ENCODE assay signal across 23 cellular contexts in the genomic region with DNA sequence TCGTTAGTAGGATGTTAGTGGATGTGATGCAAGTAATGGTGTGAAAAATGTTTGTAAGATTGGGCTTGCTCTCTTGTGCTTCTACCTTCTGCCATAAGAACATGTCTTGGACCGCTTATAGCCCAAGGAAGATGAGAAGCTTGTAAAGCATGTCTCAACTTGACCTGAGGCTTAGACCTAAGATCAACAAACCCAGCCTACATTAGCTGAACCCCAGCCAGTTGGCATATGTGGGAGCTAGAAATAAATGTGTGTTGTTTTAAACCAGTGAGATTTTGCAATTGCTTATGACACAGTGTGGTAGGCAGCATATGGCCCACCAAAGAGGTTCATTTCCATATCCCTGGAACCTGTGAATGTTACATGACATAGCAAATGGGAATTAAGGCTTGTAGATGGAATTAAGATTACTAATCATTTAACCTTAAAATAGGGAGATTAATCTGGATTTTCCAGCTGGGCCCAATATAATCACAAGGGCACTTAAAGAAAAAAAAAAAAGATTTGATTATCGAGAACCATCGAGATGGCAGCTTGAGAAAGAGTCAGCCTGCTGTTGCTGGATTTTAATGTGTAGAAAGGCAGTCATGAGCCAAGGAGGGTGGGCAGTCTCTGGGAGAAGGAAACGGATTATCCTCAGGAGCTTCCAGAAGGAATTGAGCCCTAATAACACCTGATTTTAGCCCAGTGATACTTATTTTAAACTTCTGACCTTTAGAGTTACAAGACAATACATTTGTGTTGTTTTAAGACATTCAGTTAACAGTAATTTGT. TPM values are rescaled to one million over a fixed set of nuclear protein-coding genes. Genes with fewer than 3 reads are reported as not detected.
DNase-seq lines count a peak whose midpoint lies in the region; ATAC-seq and TF ChIP-seq lines count a peak whose summit lies in the region.
"Had no signal": no experiment of that assay in that cellular context is flagged by ENCODE, and none has a peak within 500 bp of the region (broad histone marks: within the 10 kb centered on the region; RNA-seq: fewer than 3 reads in every experiment).

No MANE protein-coding gene starts in this region.

- no peaks in the 10 kb centered on the region for H3K79me2 ChIP-seq in neural progenitor cell (ENCODE audit: low read depth)
- H3K79me2 ChIP-seq: hepatocyte had no signal

- H3K27me3 Mint-ChIP-seq in neural progenitor cell (ENCODE audit: insufficient read depth, low read depth), result no peaks in the 10 kb centered on the region
- H3K27me3 Mint-ChIP-seq: activated naive CD4-positive, alpha-beta T cell treated with anti-CD3 and anti-CD28 coated beads, Interleukin-2, amount 50 U/mL, for 24 hours; effector memory CD8-positive, alpha-beta T cell had no signal

- H3K4ac ChIP-seq in IMR-90 (ENCODE audit: low read depth, low read length) (no peak overlapping the region), neuronal stem cell (ENCODE audit: low read length) (no peak overlapping the region)

- H3K27ac ChIP-seq in IMR-90 (ENCODE audit: insufficient read depth, low read length) (no peak overlapping the region), SK-N-MC (peak overlapping the region; percentile 70), neural progenitor cell (no peak overlapping the region), neuronal stem cell (replicated peaks; ENCODE audit: low read length) (no peak overlapping the region), stomach (no peak overlapping the region)
- H3K27ac ChIP-seq: hepatocyte, lower lobe of right lung, neutrophil, vagina had no signal

- H3K27ac Mint-ChIP-seq in neural progenitor cell, result no peak overlapping the region
- H3K27ac Mint-ChIP-seq: activated naive CD4-positive, alpha-beta T cell treated with anti-CD3 and anti-CD28 coated beads, Interleukin-2, amount 50 U/mL, for 24 hours; effector memory CD8-positive, alpha-beta T cell had no signal

- H2AK9ac ChIP-seq in IMR-90 (replicated peaks; ENCODE audit: low read depth, low read length, poor library complexity), result no peak overlapping the region

- H3K4me3 ChIP-seq in AG10803 (ENCODE audit: low read length) (no peak overlapping the region), IMR-90 (ENCODE audit: insufficient read depth, low read depth, low read length) (no peak overlapping the region), SK-N-MC (no peak overlapping the region), neural progenitor cell (no peak overlapping the region), neuronal stem cell (ENCODE audit: low read length in 2 of 2) (no peak overlapping the region), stomach (no peak overlapping the region)
- H3K4me3 ChIP-seq: hepatocyte, lower lobe of right lung, vagina had no signal

- no peaks in the 10 kb centered on the region for H3K36me3 Mint-ChIP-seq in neural progenitor cell
- H3K36me3 Mint-ChIP-seq: activated naive CD4-positive, alpha-beta T cell treated with anti-CD3 and anti-CD28 coated beads, Interleukin-2, amount 50 U/mL, for 24 hours had no signal

- H2BK120ac ChIP-seq in IMR-90 (ENCODE audit: low read depth, low read length) (no peak overlapping the region), neuronal stem cell (ENCODE audit: low read depth, low read length) (no peak overlapping the region)

- no TSS peak for BruUV-seq in IMR-90 (replicated peaks; lab: Mats Ljungman, UMichigan)

- H3K56ac ChIP-seq in IMR-90 (ENCODE audit: extremely low read depth, insufficient read depth, low read length), result no peak overlapping the region

- TF ChIP-seq POLR2A in IMR-90 (IDR thresholded peaks at IDR 0.05; ENCODE audit: low read depth, low read length) (no peak), stomach (IDR thresholded peaks at IDR 0.05) (no peak)

- dilution Hi-C loops in IMR-90 (cut with HindIII; ENCODE audit: low sequenced_read_pairs, unreplicated experiment), result no loop called here

- peak overlapping the region; percentile 5 for H2BK5ac ChIP-seq in IMR-90 (ENCODE audit: low read depth, low read length, poor library complexity, severe bottlenecking)
- no peak overlapping the region for H2BK5ac ChIP-seq in neuronal stem cell (ENCODE audit: low read length)

- no peak overlapping the region for H4K91ac ChIP-seq in IMR-90 (ENCODE audit: insufficient read depth, low read depth, low read length)
- no peak overlapping the region for H4K91ac ChIP-seq in neuronal stem cell (ENCODE audit: low read depth, low read length, poor library complexity)

- H3K9me1 ChIP-seq in IMR-90 (ENCODE audit: insufficient read depth, low read length), result no peaks in the 10 kb centered on the region

- no peaks in the 10 kb centered on the region; the same call in 1 of the 2 replicates for H3K4me1 ChIP-seq in IMR-90 (ENCODE audit: control insufficient read depth, insufficient read depth, low read length)
- no peaks in the 10 kb centered on the region for H3K4me1 ChIP-seq in neural progenitor cell
- H3K4me1 ChIP-seq in neuronal stem cell (ENCODE audit: control insufficient read depth in 2 of 2, insufficient read depth in 1 of 2, low read depth in 1 of 2, low read length in 2 of 2), result no peaks in the 10 kb centered on the region
- H3K4me1 ChIP-seq in stomach, result no peaks in the 10 kb centered on the region
- H3K4me1 ChIP-seq: BE2C, lower lobe of right lung, vagina had no signal

- H3K4me2 ChIP-seq in IMR-90 (ENCODE audit: low read depth, low read length) (no peak overlapping the region), neural progenitor cell (no peak overlapping the region), neuronal stem cell (ENCODE audit: insufficient read depth, low read length, poor library complexity, severe bottlenecking) (no peak overlapping the region)
- H3K4me2 ChIP-seq: hepatocyte had no signal

- ATAC-seq in IMR-90 (ENCODE audit: low read depth), result peak; percentile 59
- ATAC-seq in GM21390 (IDR thresholded peaks at IDR 0.05; ENCODE audit: unreplicated experiment), result no peak
- ATAC-seq: effector memory CD8-positive, alpha-beta T cell; HCT116; lower lobe of right lung had no signal

- no peak overlapping the region for H4K5ac ChIP-seq in IMR-90 (ENCODE audit: low read depth, low read length)

- TF ChIP-seq EP300 in stomach (IDR thresholded peaks at IDR 0.05), result no peak

- H2BK15ac ChIP-seq in IMR-90 (ENCODE audit: low read depth, low read length) (no peak overlapping the region), neuronal stem cell (ENCODE audit: low read length) (no peak overlapping the region)

- H4K20me1 ChIP-seq in IMR-90 (ENCODE audit: insufficient read depth, low read length), result no peaks in the 10 kb centered on the region
- no peaks in the 10 kb centered on the region for H4K20me1 ChIP-seq in neural progenitor cell (ENCODE audit: low read depth)

- DNase-seq in AG10803 (ENCODE audit: low read depth), result peak; percentile 15
- DNase-seq in IMR-90, result peak; percentile 49
- no peak for DNase-seq in SK-N-MC (ENCODE audit: low read depth, low spot score)
- DNase-seq in fibroblast of gingiva (ENCODE audit: low read depth), result peak; percentile 70
- DNase-seq in neural progenitor cell (ENCODE audit: low spot score), result no peak
- no peak for DNase-seq in neuronal stem cell (ENCODE audit: low spot score)
- no peak for DNase-seq in stomach
- DNase-seq: 8988T; activated CD8-positive, alpha-beta memory T cell treated with anti-CD3 and anti-CD28 coated beads for 24 hours; activated T-cell treated with anti-CD3 and anti-CD28 coated beads, Interleukin-2, amount 50 U/mL, for 48 hours; BE2C; COR-L47; effector memory CD8-positive, alpha-beta T cell; foreskin melanocyte; lower lobe of right lung; NCI-H187 treated with DMSO at 0.1 percent for 48 hours; retina had no signal

- H3K79me1 ChIP-seq in IMR-90 (ENCODE audit: low read depth in 1 of 2, low read length in 2 of 2) (no peaks in the 10 kb centered on the region), neuronal stem cell (ENCODE audit: low read depth, low read length) (no peaks in the 10 kb centered on the region)

- H3K18ac ChIP-seq in IMR-90 (ENCODE audit: low read depth, low read length) (no peak overlapping the region; the same call in 1 of the 2 replicates), neuronal stem cell (ENCODE audit: low read length) (no peak overlapping the region)

- H3K9ac ChIP-seq in IMR-90 (ENCODE audit: low read depth, low read length) (no peak overlapping the region), SK-N-MC (ENCODE audit: insufficient read length) (no peak overlapping the region), neural progenitor cell (no peak overlapping the region), neuronal stem cell (ENCODE audit: low read depth, low read length, poor library complexity) (no peak overlapping the region)

- H3K9me3 ChIP-seq in IMR-90 (ENCODE audit: control insufficient read depth, insufficient read depth, low read length), result no peaks in the 10 kb centered on the region
- H3K9me3 ChIP-seq in SK-N-MC (ENCODE audit: low read depth, low read length), result no peaks in the 10 kb centered on the region; the same call in 1 of the 2 replicates
- no peaks in the 10 kb centered on the region for H3K9me3 ChIP-seq in neural progenitor cell (ENCODE audit: low read depth)
- no peaks in the 10 kb centered on the region for H3K9me3 ChIP-seq in neuronal stem cell (replicated peaks in 1 of 2; ENCODE audit: control insufficient read depth in 2 of 2, insufficient read depth in 1 of 2, low read depth in 1 of 2, low read length in 2 of 2)
- peaks cover 0 to 4% (median 1%) of the 10 kb centered on the region in 4 donors for H3K9me3 ChIP-seq in stomach
- H3K9me3 ChIP-seq: BE2C, lower lobe of right lung, neutrophil, vagina had no signal

- no peak overlapping the region for H2BK12ac ChIP-seq in neuronal stem cell (ENCODE audit: low read length)

- in situ Hi-C loops in IMR-90 (cut with MboI; ENCODE audit: low sequenced_read_pairs), result no loop called here

- CTCF ChIA-PET in IMR-90 (lab: Yijun Ruan, JAX), result no interaction called here

- H2AK5ac ChIP-seq in IMR-90 (ENCODE audit: low read depth, low read length), result no peak overlapping the region
- H2AK5ac ChIP-seq in neuronal stem cell (ENCODE audit: low read depth, low read length), result no peak overlapping the region

- H3K4me1 Mint-ChIP-seq in neural progenitor cell, result no peaks in the 10 kb centered on the region
- H3K4me1 Mint-ChIP-seq: activated naive CD4-positive, alpha-beta T cell treated with anti-CD3 and anti-CD28 coated beads, Interleukin-2, amount 50 U/mL, for 24 hours had no signal

- POLR2A ChIA-PET in IMR-90 (lab: Charles Lee; ENCODE audit: unreplicated experiment), result interaction anchor here (0.6 kb wide), 1 partner anchor 241 kb away, joined by 3 read pairs; no protein-coding TSS in a partner anchor

- no peak overlapping the region for H3K4me3 Mint-ChIP-seq in neural progenitor cell
- H3K4me3 Mint-ChIP-seq: activated naive CD4-positive, alpha-beta T cell treated with anti-CD3 and anti-CD28 coated beads, Interleukin-2, amount 50 U/mL, for 24 hours; effector memory CD8-positive, alpha-beta T cell had no signal

- intact Hi-C loops in IMR-90 (cut with micrococcal nuclease) (no loop called here), stomach (cut with DNase I; ENCODE audit: low total_unique reads) (no loop called here)

- H4K8ac ChIP-seq in IMR-90 (ENCODE audit: low read depth in 2 of 2, low read length in 2 of 2) (0 out of 4 replicates have a peak overlapping the region, but pooled peaks of 1 of the 2 experiments have one; percentile 42), neuronal stem cell (ENCODE audit: low read depth, low read length) (no peak overlapping the region)

- no peak overlapping the region for H3K23ac ChIP-seq in IMR-90 (ENCODE audit: low read depth, low read length)
- no peak overlapping the region for H3K23ac ChIP-seq in neuronal stem cell (ENCODE audit: low read depth, low read length, poor library complexity)

- no peaks in the 10 kb centered on the region for H3K9me3 Mint-ChIP-seq in neural progenitor cell
- H3K9me3 Mint-ChIP-seq: activated naive CD4-positive, alpha-beta T cell treated with anti-CD3 and anti-CD28 coated beads, Interleukin-2, amount 50 U/mL, for 24 hours had no signal

- no peak for TF ChIP-seq CTCF in AG10803 (conservative IDR thresholded peaks at IDR 0.05; ENCODE audit: low read length)
- no peak for TF ChIP-seq CTCF in IMR-90 (conservative IDR thresholded peaks at IDR 0.05; ENCODE audit: low read depth, low read length)
- TF ChIP-seq CTCF in neural progenitor cell (IDR thresholded peaks at IDR 0.05), result no peak
- TF ChIP-seq CTCF in stomach (IDR thresholded peaks at IDR 0.05), result no peak

- H3K36me3 ChIP-seq in IMR-90 (ENCODE audit: control insufficient read depth, insufficient read depth, low read length), result no peaks in the 10 kb centered on the region
- H3K36me3 ChIP-seq in SK-N-MC (ENCODE audit: insufficient read depth, low read length), result no peaks in the 10 kb centered on the region
- H3K36me3 ChIP-seq in neural progenitor cell, result no peaks in the 10 kb centered on the region
- H3K36me3 ChIP-seq in neuronal stem cell (replicated peaks in 1 of 2; ENCODE audit: control insufficient read depth in 2 of 2, insufficient read depth in 2 of 2, low read length in 2 of 2), result no peaks in the 10 kb centered on the region
- H3K36me3 ChIP-seq in stomach, result no peaks in the 10 kb centered on the region
- H3K36me3 ChIP-seq: BE2C, lower lobe of right lung, neutrophil, vagina had no signal

- no peak overlapping the region for H2BK20ac ChIP-seq in IMR-90 (ENCODE audit: low read depth, low read length)

- no peaks in the 10 kb centered on the region for H3F3A ChIP-seq in neural progenitor cell (ENCODE audit: low read depth)

- H3K14ac ChIP-seq in IMR-90 (replicated peaks; ENCODE audit: low read depth, low read length) (no peak overlapping the region), neuronal stem cell (ENCODE audit: low read length) (no peak overlapping the region)

- no CpG with 5 or more reads among the region's 5 CpGs for WGBS in IMR-90 (ENCODE audit: extremely low coverage in 2 of 2, insufficient read length in 1 of 2), 2 experiments
- no CpG with 5 or more reads among the region's 5 CpGs for WGBS in neuronal stem cell (ENCODE audit: extremely low coverage in 2 of 2, insufficient read length in 2 of 2, insufficient replicate concordance in 1 of 2), 2 donors
- WGBS in stomach, 5 donors, result 76 to 83% (median 82%) methylated on average over 5 of the region's 5 CpGs

- TF ChIP-seq RAD21 in IMR-90 (IDR thresholded peaks at IDR 0.05; ENCODE audit: low read length), result no peak

- H3K27me3 ChIP-seq in IMR-90 (ENCODE audit: control insufficient read depth, insufficient read depth, low read length) (no peaks in the 10 kb centered on the region), neural progenitor cell (no peaks in the 10 kb centered on the region), neuronal stem cell (ENCODE audit: control insufficient read depth in 3 of 3, insufficient read depth in 3 of 3, low read depth in 1 of 3, low read length in 3 of 3) (no peaks in the 10 kb centered on the region), stomach (no peaks in the 10 kb centered on the region)
- H3K27me3 ChIP-seq: BE2C, hepatocyte, neutrophil, vagina had no signal

- H2AFZ ChIP-seq in IMR-90 (replicated peaks; ENCODE audit: low read length, poor library complexity) (no peak overlapping the region), neural progenitor cell (replicated peaks) (no peak overlapping the region), neuronal stem cell (ENCODE audit: low read length) (no peak overlapping the region)
- H2AFZ ChIP-seq: hepatocyte had no signal

RNA-seq across cellular contexts. Expression of a gene that starts 27.3 kb away (rescaled TPM):
- total RNA-seq in IMR-90 (2012; rRNA removed), result 82.8 and 101 TPM in 2 replicates
- polyA plus RNA-seq in IMR-90 (2012; rRNA removed), result 43.7 and 55.5 TPM in 2 replicates
- 10.6 and 11.1 TPM in 2 replicates for polyA plus RNA-seq in IMR-90 (2012; cell fraction: cytosol; rRNA removed)
- 3.3 and 17.7 TPM in 2 replicates for polyA plus RNA-seq in IMR-90 (2012; cell fraction: nucleus; rRNA removed; ENCODE audit: low replicate concordance)
- total RNA-seq in neural progenitor cell (ENCODE audit: low replicate concordance), result 7.8 and 13.8 TPM in 2 replicates
- 4.5 TPM for polyA plus RNA-seq in neuronal stem cell (2013, experiment 1 of 2)
- polyA plus RNA-seq in neuronal stem cell (2013, experiment 2 of 2), result 4.5 TPM
- total RNA-seq in stomach, result 10 to 100 TPM in 4 of 5 donors, 1 to 10 TPM in 1; 2.3 to 75.0 (median 22.3) TPM
- polyA plus RNA-seq in stomach, result 1 to 10 TPM; 5.6 to 9.0 (median 8.1) TPM

Comparison
In these comparisons a context has a peak if more than half of its experiments do, and no peak if none do; other contexts are left out.
1. DNase-seq: peak in AG10803 (single experiment), IMR-90 (single experiment) and fibroblast of gingiva (single experiment); none in SK-N-MC (single experiment), neural progenitor cell (single experiment), neuronal stem cell (single experiment) and stomach (single experiment).